Comparison of ENCODE assay signal across 8 cellular contexts in genomic region chr2:69741281-69742169, GRCh38. TPM values are rescaled to one million over a fixed set of nuclear protein-coding genes. Genes with fewer than 3 reads are reported as not detected.
A peak's percentile ranks its signal among the peaks of the same experiment; 100 is the strongest.
DNase-seq lines count a peak whose midpoint lies in the region; ATAC-seq and TF ChIP-seq lines count a peak whose summit lies in the region.

Gene ANXA4 (plus strand): TSS chr2:69742134. CDS start chr2:69781566, 39,432 bp downstream.

- H3K36me3 Mint-ChIP-seq in activated T-helper 2 cell treated with anti-CD3 and anti-CD28 coated beads, Interferon-gamma antibody, Interleukin-2, Interleukin-4, amounts not matched to agents 10 μg/mL and 5 μg/mL and 100 μg/mL, durations not matched to agents 14 hours and 24 hours and 36 hours (ENCODE audit: low read depth): peaks cover 9% of the 10 kb centered on the region

- intact Hi-C loops in activated T-helper 2 cell treated with anti-CD3 and anti-CD28 coated beads, Interferon-gamma antibody, Interleukin-2, Interleukin-4, amounts not matched to agents 10 μg/mL and 5 μg/mL and 100 μg/mL, durations not matched to agents 14 hours and 24 hours and 36 hours (cut with micrococcal nuclease): loop anchor here (1.0 to 5.0 kb wide), 3 partner anchors 33 to 151 kb away; partner anchors contain the start of gene SNRNP27

- ATAC-seq in GM19395 (IDR thresholded peaks at IDR 0.05; ENCODE audit: unreplicated experiment) (peak; percentile 77), HG03521 (IDR thresholded peaks at IDR 0.05; ENCODE audit: unreplicated experiment) (peak; percentile 77)

- H3K27ac Mint-ChIP-seq in activated T-helper 2 cell treated with anti-CD3 and anti-CD28 coated beads, Interferon-gamma antibody, Interleukin-2, Interleukin-4, amounts not matched to agents 10 μg/mL and 5 μg/mL and 100 μg/mL, durations not matched to agents 14 hours and 24 hours and 36 hours: peak within 1 kb of the TSS; percentile 89

- H3K4me1 ChIP-seq in Peyer's patch (peaks cover 0 to 36% (median 0%) of the 10 kb centered on the region in 4 donors), neuron (ENCODE audit: insufficient read depth, low read length) (peaks cover 4% of the 10 kb centered on the region)

- peaks cover 28% of the 10 kb centered on the region for H3K4me1 Mint-ChIP-seq in activated T-helper 2 cell treated with anti-CD3 and anti-CD28 coated beads, Interferon-gamma antibody, Interleukin-2, Interleukin-4, amounts not matched to agents 10 μg/mL and 5 μg/mL and 100 μg/mL, durations not matched to agents 14 hours and 24 hours and 36 hours (ENCODE audit: low read depth)

- H3K36me3 ChIP-seq in Peyer's patch (no peaks in the 10 kb centered on the region), neuron (ENCODE audit: insufficient read depth, low read length) (no peaks in the 10 kb centered on the region)

- peak in 3 of 6 experiments; percentile 8 to 36 (median 24) for TF ChIP-seq CTCF in Peyer's patch (IDR thresholded peaks at IDR 0.05)

- no peaks in the 10 kb centered on the region for H3K27me3 ChIP-seq in Peyer's patch
- peaks cover 15% of the 10 kb centered on the region for H3K27me3 ChIP-seq in neuron (ENCODE audit: insufficient read depth, low read length)

- H2AFZ ChIP-seq in neuron (ENCODE audit: low read depth, low read length): peak within 1 kb of the TSS; percentile 71

- peak; percentile 84 to 94 for TF ChIP-seq POLR2A in Peyer's patch (IDR thresholded peaks at IDR 0.05)

- DNase-seq in CMK (ENCODE audit: low read depth) (peak; percentile 39), Peyer's patch (peak; percentile 67 to 94 (median 90)), fibroblast of the conjunctiva (ENCODE audit: low read depth) (peak; percentile 68)
- DNase-seq in activated T-helper 2 cell treated with anti-CD3 and anti-CD28 coated beads, Interferon-gamma antibody, Interleukin-2, Interleukin-4, amounts not matched to agents 10 μg/mL and 5 μg/mL and 100 μg/mL, durations not matched to agents 14 hours and 24 hours and 36 hours (ENCODE audit: low spot score): peak; percentile 65

- H3K27ac ChIP-seq in Peyer's patch (peak within 1 kb of the TSS; percentile 82 to 92 (median 90)), temporal lobe (ENCODE audit: low read depth, low read length) (peak within 1 kb of the TSS; percentile 44)

- peaks cover 12% of the 10 kb centered on the region for H3K27me3 Mint-ChIP-seq in activated T-helper 2 cell treated with anti-CD3 and anti-CD28 coated beads, Interferon-gamma antibody, Interleukin-2, Interleukin-4, amounts not matched to agents 10 μg/mL and 5 μg/mL and 100 μg/mL, durations not matched to agents 14 hours and 24 hours and 36 hours (ENCODE audit: low read depth)

- no peaks in the 10 kb centered on the region for H3K9me3 Mint-ChIP-seq in activated T-helper 2 cell treated with anti-CD3 and anti-CD28 coated beads, Interferon-gamma antibody, Interleukin-2, Interleukin-4, amounts not matched to agents 10 μg/mL and 5 μg/mL and 100 μg/mL, durations not matched to agents 14 hours and 24 hours and 36 hours

- no peaks in the 10 kb centered on the region for H3K9me3 ChIP-seq in Peyer's patch
- H3K9me3 ChIP-seq in neuron (ENCODE audit: low read length): no peaks in the 10 kb centered on the region

- H3K4me3 Mint-ChIP-seq in activated T-helper 2 cell treated with anti-CD3 and anti-CD28 coated beads, Interferon-gamma antibody, Interleukin-2, Interleukin-4, amounts not matched to agents 10 μg/mL and 5 μg/mL and 100 μg/mL, durations not matched to agents 14 hours and 24 hours and 36 hours (ENCODE audit: low read depth): peak within 1 kb of the TSS; percentile 92

- H3K4me3 ChIP-seq in Peyer's patch (peak within 1 kb of the TSS; percentile 76 to 92 (median 83)), neuron (ENCODE audit: low read length) (peak within 1 kb of the TSS; percentile 39)

RNA-seq across cellular contexts. Expression of gene ANXA4, which starts in this region (rescaled TPM):
- total RNA-seq in Peyer's patch (100 to 1,000 TPM; 106 to 216 (median 156) TPM), temporal lobe (4.4 TPM)
- total RNA-seq in activated T-helper 2 cell treated with anti-CD3 and anti-CD28 coated beads, Interferon-gamma antibody, Interleukin-2, Interleukin-4, amounts not matched to agents 10 μg/mL and 5 μg/mL and 100 μg/mL, durations not matched to agents 14 hours and 24 hours and 36 hours: 45.6 and 52.9 TPM in 2 replicates

Comparison
In these comparisons a context has a peak if more than half of its experiments do, and no peak if none do; other contexts are left out.
1. Peak in every context shown above with its lines: DNase-seq, ATAC-seq, H3K4me3 ChIP-seq and H3K27ac ChIP-seq.
2. DNase-seq: peak in every context shown above with its lines; median percentile 90 in Peyer's patch; 68 in fibroblast of the conjunctiva; 65 in activated T-helper 2 cell treated with anti-CD3 and anti-CD28 coated beads, Interferon-gamma antibody, Interleukin-2, Interleukin-4, amounts not matched to agents 10 μg/mL and 5 μg/mL and 100 μg/mL, durations not matched to agents 14 hours and 24 hours and 36 hours; 39 in CMK.